Comparison of ENCODE assay signal across 11 cellular contexts in genomic region chr3:177830411-177830849, GRCh38.
DNase-seq lines count a peak whose midpoint lies in the region; ATAC-seq and TF ChIP-seq lines count a peak whose summit lies in the region.
"Had no signal": no experiment of that assay in that cellular context is flagged by ENCODE, and none has a peak within 500 bp of the region (broad histone marks: within the 10 kb centered on the region; RNA-seq: fewer than 3 reads in every experiment).

No MANE protein-coding gene starts in this region.

- intact Hi-C loops in Right ventricle myocardium superior (cut with DNase I): no loop called here

- no peak overlapping the region for H3K9ac ChIP-seq in liver (ENCODE audit: low read depth in 1 of 2, low read length in 2 of 2)

- WGBS in liver: 46% methylated on average over 3 of the region's 3 CpGs

- H3K4me1 ChIP-seq in right atrium auricular region (peaks cover 0 to 18% of the 10 kb centered on the region in 2 donors), liver (ENCODE audit: control insufficient read depth in 4 of 4, insufficient read depth in 4 of 4, low read length in 3 of 4) (peaks cover 0 to 21% (median 12%) of the 10 kb centered on the region in 4 donors)

- TF ChIP-seq CTCF in right atrium auricular region (IDR thresholded peaks at IDR 0.05): no peak
- TF ChIP-seq CTCF in liver (IDR thresholded peaks at IDR 0.05; ENCODE audit: low read depth, low read length, missing input control): no peak

- no peak overlapping the region for H3K4me3 ChIP-seq in right atrium auricular region
- H3K4me3 ChIP-seq in liver (ENCODE audit: low read depth in 1 of 3, low read length in 3 of 3): no peak overlapping the region
- H3K4me3 ChIP-seq: dorsolateral prefrontal cortex had no signal

- DNase-seq in Right ventricle myocardium superior (no peak), right atrium auricular region (ENCODE audit: low spot score) (no peak), astrocyte of the hippocampus (ENCODE audit: low read depth, low spot score) (peak; percentile 66), nucleus accumbens (lab: John Stamatoyannopoulos, UW) (no peak), NCI-H1694 (lab: John Stamatoyannopoulos, UW) (no peak)
- DNase-seq: activated CD4-positive, alpha-beta T cell treated with anti-CD3 and anti-CD28 coated beads, Interleukin-2, amount 50 U/mL, for 48 hours; naive thymus-derived CD4-positive, alpha-beta T cell had no signal

- no peaks in the 10 kb centered on the region for H3K27me3 ChIP-seq in right atrium auricular region
- H3K27me3 ChIP-seq in liver (ENCODE audit: control insufficient read depth in 4 of 4, insufficient read depth in 4 of 4, low read length in 3 of 4): no peaks in the 10 kb centered on the region
- H3K27me3 ChIP-seq: dorsolateral prefrontal cortex had no signal

- H3K36me3 ChIP-seq in right atrium auricular region (no peaks in the 10 kb centered on the region), liver (ENCODE audit: control insufficient read depth in 4 of 4, insufficient read depth in 3 of 4, low read depth in 1 of 4, low read length in 3 of 4) (no peaks in the 10 kb centered on the region)

- H3K9me3 ChIP-seq in right atrium auricular region (no peaks in the 10 kb centered on the region), liver (ENCODE audit: control insufficient read depth in 4 of 4, low read length in 3 of 4) (no peaks in the 10 kb centered on the region)

- peak overlapping the region in 1 of 2 donors; percentile 55 for H3K27ac ChIP-seq in right atrium auricular region
- peak overlapping the region in 1 of 2 donors; percentile 2 for H3K27ac ChIP-seq in liver (ENCODE audit: low read depth in 1 of 2, low read length in 2 of 2)

- ATAC-seq in Right ventricle myocardium superior (ENCODE audit: poor library complexity) (peak; percentile 85), GM21737 (IDR thresholded peaks at IDR 0.05; ENCODE audit: unreplicated experiment) (no peak), GM21526 (IDR thresholded peaks at IDR 0.05; ENCODE audit: low FRiP score, unreplicated experiment) (no peak)
- ATAC-seq: naive thymus-derived CD4-positive, alpha-beta T cell had no signal

- peak; percentile 25 to 28 for TF ChIP-seq RAD21 in liver (IDR thresholded peaks at IDR 0.05)

TF ChIP-seq in liver, 16 proteins besides CTCF, POLR2A, EP300 and RAD21:
- TF ChIP-seq RXRA (IDR thresholded peaks at IDR 0.05) (peak in 1 of 2 donors; percentile 13), HNF4A (conservative IDR thresholded peaks at IDR 0.05) (peak in 1 of 2 donors; percentile 20), ATF3 (IDR thresholded peaks at IDR 0.05) (no peak)
TF ChIP-seq in liver: peak in this region for 2.
